ENCODE assay signal across 28 cellular contexts in genomic region chr13:92232880-92233279, GRCh38.
"Had no signal": no experiment of that assay in that cellular context is flagged by ENCODE, and none has a peak within 500 bp of the region (broad histone marks: within the 10 kb centered on the region; RNA-seq: fewer than 3 reads in every experiment).

No MANE protein-coding gene starts in this region.

- H3K4me1 ChIP-seq: neural progenitor cell, parathyroid adenoma, psoas muscle, right lobe of liver, sigmoid colon, spleen, suprapubic skin, testis, tibial artery, transverse colon, upper lobe of right lung, uterus had no signal

- H3K9me3 ChIP-seq: ovary, psoas muscle, right lobe of liver, sigmoid colon, suprapubic skin, testis, tibial artery, transverse colon, upper lobe of right lung, uterus had no signal

- H3K27ac ChIP-seq: neural progenitor cell, ovary, parathyroid adenoma, psoas muscle, right lobe of liver, sigmoid colon, spleen, suprapubic skin, testis, tibial artery, transverse colon, upper lobe of right lung, uterus had no signal

- DNase-seq: natural killer cell; occipital lobe; ovary; posterior cingulate gyrus; psoas muscle; right cardiac atrium; right lobe of liver; sigmoid colon; spleen; stimulated activated CD4-positive, alpha-beta T cell treated with anti-CD3 and anti-CD28 coated beads, Interleukin-12 subunit alpha, Interleukin-12 subunit beta, amount 100 ng/mL, for 4 hours; stimulated activated CD4-positive, alpha-beta T cell treated with anti-CD3 and anti-CD28 coated beads, Interleukin-1b, Interleukin-23, amount 100 ng/mL, for 48 hours; stimulated activated CD4-positive, alpha-beta T cell treated with anti-CD3 and anti-CD28 coated beads, Interleukin-4, amount 100 ng/mL, for 1 hour; stimulated activated CD4-positive, alpha-beta T cell treated with anti-CD3 and anti-CD28 coated beads, Interleukin-4, amount 100 ng/mL, for 4 hours; stimulated activated CD8-positive, alpha-beta memory T cell treated with anti-CD3 and anti-CD28 coated beads, Interleukin-4, amount 100 ng/mL, for 48 hours; stimulated activated naive CD4-positive, alpha-beta T cell; stimulated activated naive CD8-positive, alpha-beta T cell treated with anti-CD3 and anti-CD28 coated beads, Interleukin-15, amount 100 ng/mL, for 72 hours; stimulated activated naive CD8-positive, alpha-beta T cell treated with anti-CD3 and anti-CD28 coated beads, Interleukin-15, Interleukin-2, amounts not matched to agents 100 U/mL and 50 U/mL, for 24 hours; substantia nigra; testis; tibial artery; transverse colon; upper lobe of right lung; uterus had no signal

- H3K27me3 ChIP-seq: neural progenitor cell, ovary, right lobe of liver, sigmoid colon, spleen, suprapubic skin, testis, tibial artery, transverse colon, upper lobe of right lung, uterus had no signal

- ATAC-seq: natural killer cell; psoas muscle; right cardiac atrium; right lobe of liver; stimulated activated memory B cell treated with anti-CD40 and anti-IgM and Interleukin-4, amounts not matched to agents 10 μg/mL and 1 μg/mL and 100 μg/mL, for 72 hours; stimulated activated naive CD8-positive, alpha-beta T cell treated with anti-CD3 and anti-CD28 coated beads, Interleukin-15, amount 100 ng/mL, for 72 hours; stimulated activated naive CD8-positive, alpha-beta T cell treated with anti-CD3 and anti-CD28 coated beads, Interleukin-15, Interleukin-2, amounts not matched to agents 100 U/mL and 50 U/mL, for 24 hours; upper lobe of right lung had no signal

- H3K36me3 ChIP-seq: neural progenitor cell, ovary, right lobe of liver, sigmoid colon, spleen, suprapubic skin, tibial artery, transverse colon, upper lobe of right lung, uterus had no signal

- H3K4me3 ChIP-seq: neural progenitor cell, ovary, psoas muscle, right lobe of liver, sigmoid colon, smooth muscle cell, spleen, suprapubic skin, testis, tibial artery, transverse colon, upper lobe of right lung, uterus had no signal
